15 cellular contexts compared by ENCODE assay signal in genomic region chr5:138029944-138030343, GRCh38. TPM values are rescaled to one million over a fixed set of nuclear protein-coding genes. Genes with fewer than 3 reads are reported as not detected.
DNase-seq lines count a peak whose midpoint lies in the region; ATAC-seq, FAIRE-seq and TF ChIP-seq lines count a peak whose summit lies in the region.
"Had no signal": no experiment of that assay in that cellular context is flagged by ENCODE, and none has a peak within 500 bp of the region (broad histone marks: within the 10 kb centered on the region; RNA-seq: fewer than 3 reads in every experiment).

No MANE protein-coding gene starts in this region.

- FAIRE-seq in A549 (lab: Jason Lieb, UNC), result no peak

- H3K27ac Mint-ChIP-seq in T-cell, result peak overlapping the region in 1 of 2 donors; percentile 45
- peak overlapping the region; percentile 97 to 99 for H3K27ac Mint-ChIP-seq in effector memory CD8-positive, alpha-beta T cell

- POLR2A ChIA-PET in A549 (lab: Yijun Ruan, JAX), result no interaction called here
- POLR2A ChIA-PET in T-cell (lab: Charles Lee), result interaction anchor here (0.6 to 1.1 kb wide), 5 partner anchors 11 to 433 kb away, joined by 3 to 11 read pairs (median 6); no protein-coding TSS in a partner anchor

- ATAC-seq in A549 (no peak), T-cell (replicated peaks in 1 of 4) (no peak), Right ventricle myocardium superior (ENCODE audit: poor library complexity) (no peak)
- ATAC-seq in effector memory CD8-positive, alpha-beta T cell (replicated peaks), result no peak

- H3K27me3 Mint-ChIP-seq in T-cell, result no peaks in the 10 kb centered on the region
- H3K27me3 Mint-ChIP-seq in effector memory CD8-positive, alpha-beta T cell, result no peaks in the 10 kb centered on the region

- TF ChIP-seq RAD21 in A549 (conservative IDR thresholded peaks at IDR 0.05 in 1 of 2, IDR thresholded peaks at IDR 0.05 in 1 of 2), result no peak

- H3K4me3 Mint-ChIP-seq in T-cell, result peak overlapping the region in 2 of 3 donors; percentile 25 to 99
- peak overlapping the region; percentile 95 to 99 for H3K4me3 Mint-ChIP-seq in effector memory CD8-positive, alpha-beta T cell

- intact Hi-C loops in colonic mucosa (cut with DNase I), result no loop called here
- intact Hi-C loops in Right ventricle myocardium superior (cut with DNase I), result no loop called here

- peak overlapping the region; percentile 90 for H3K4me2 ChIP-seq in A549

- no peaks in the 10 kb centered on the region for H3K9me3 ChIP-seq in A549
- no peaks in the 10 kb centered on the region for H3K9me3 ChIP-seq in colonic mucosa
- H3K9me3 ChIP-seq: esophagus squamous epithelium had no signal

- 95% methylated on average over 2 of the region's 2 CpGs for WGBS in A549 (ENCODE audit: missing lambda C conversion rate)

- H3K4me1 ChIP-seq in A549 (peaks cover 31% of the 10 kb centered on the region), colonic mucosa (no peaks in the 10 kb centered on the region)

- no peaks in the 10 kb centered on the region for H3K27me3 ChIP-seq in colonic mucosa
- H3K27me3 ChIP-seq: esophagus squamous epithelium had no signal

- no peak overlapping the region for H3K9ac ChIP-seq in colonic mucosa (ENCODE audit: low read depth in 2 of 2, low read length in 2 of 2)

- CTCF ChIA-PET in A549 (lab: Yijun Ruan, JAX), result interaction anchor here (0.5 to 20.0 kb wide), 6 partner anchors 26 to 251 kb away, joined by 3 to 402 read pairs (median 4); no protein-coding TSS in a partner anchor
- CTCF ChIA-PET in T-cell (lab: Charles Lee), result interaction anchor here in 1 of 2 donors (0.6 to 0.8 kb wide), 6 partner anchors 8 to 288 kb away, joined by 3 to 7 read pairs (median 3); no protein-coding TSS in a partner anchor

- DNase-seq in A549 (ENCODE audit: low read depth in 1 of 2, low spot score in 1 of 2) (no peak), GF-D8 (lab: John Stamatoyannopoulos, UW) (peak; percentile 6), T-cell (no peak), COLO829 (ENCODE audit: low spot score) (no peak), colonic mucosa (no peak), NCI-H1105 (lab: John Stamatoyannopoulos, UW) (no peak), Right ventricle myocardium superior (no peak)
- no peak for DNase-seq in effector memory CD8-positive, alpha-beta T cell
- DNase-seq: activated naive CD4-positive, alpha-beta T cell treated with anti-CD3 and anti-CD28 coated beads, Interleukin-2, amount 50 U/mL, for 16 hours; esophagus squamous epithelium; mesendoderm; NCI-H2227 treated with DMSO at 0.1 percent for 48 hours; RPMI8226 had no signal

- H3K27ac ChIP-seq in A549, result no peak overlapping the region
- no peak overlapping the region for H3K27ac ChIP-seq in colonic mucosa
- H3K27ac ChIP-seq: esophagus squamous epithelium had no signal

- H3K36me3 ChIP-seq in colonic mucosa, result no peaks in the 10 kb centered on the region
- H3K36me3 ChIP-seq: esophagus squamous epithelium had no signal

- peaks cover 71 to 79% (median 75%) of the 10 kb centered on the region in 3 donors for H3K4me1 Mint-ChIP-seq in T-cell
- H3K4me1 Mint-ChIP-seq in effector memory CD8-positive, alpha-beta T cell (ENCODE audit: low read depth in 2 of 2), result peaks cover 47 to 56% of the 10 kb centered on the region in 2 donors

- H3K4me3 ChIP-seq in A549 (no peak overlapping the region), colonic mucosa (no peak overlapping the region)
- H3K4me3 ChIP-seq: esophagus squamous epithelium had no signal

- H3K9me3 Mint-ChIP-seq in T-cell, result no peaks in the 10 kb centered on the region
- H3K9me3 Mint-ChIP-seq in effector memory CD8-positive, alpha-beta T cell, result no peaks in the 10 kb centered on the region

- peaks cover 8% of the 10 kb centered on the region for H3K36me3 Mint-ChIP-seq in T-cell
- H3K36me3 Mint-ChIP-seq in effector memory CD8-positive, alpha-beta T cell (ENCODE audit: insufficient read depth), result peaks cover 33% of the 10 kb centered on the region

- TF ChIP-seq EP300 in A549 (IDR thresholded peaks at IDR 0.05), result no peak

- TF ChIP-seq CTCF in A549 (IDR thresholded peaks at IDR 0.05) (no peak), colonic mucosa (IDR thresholded peaks at IDR 0.05) (no peak)

- no peak for TF ChIP-seq POLR2A in A549 (IDR thresholded peaks at IDR 0.05; ENCODE audit: low read length)

TF ChIP-seq in A549, 52 proteins besides CTCF, POLR2A, EP300 and RAD21:
- TF ChIP-seq NPAS2 (CRISPR knock-in tag; IDR thresholded peaks at IDR 0.05; ENCODE audit: borderline replicate concordance), result no peak
- no peak for TF ChIP-seq ATOH8 (CRISPR knock-in tag; IDR thresholded peaks at IDR 0.05; ENCODE audit: low read depth)
- TF ChIP-seq CBX2 (IDR thresholded peaks at IDR 0.05; ENCODE audit: borderline replicate concordance, low read depth), result no peak
- TF ChIP-seq HES2 (IDR thresholded peaks at IDR 0.05), result no peak

RNA-seq across cellular contexts. Expression of gene FAM13B, which starts 2.9 kb away (rescaled TPM):
- polyA plus RNA-seq in A549 (2011; rRNA removed), result 12.2 and 15.1 TPM in 2 replicates
- polyA plus RNA-seq in A549 (2012; cell fraction: cytosol; rRNA removed), result 4.5 and 5.3 TPM in 2 replicates
- polyA plus RNA-seq in A549 (2012; cell fraction: nucleus; rRNA removed), result 5.6 and 9.1 TPM in 2 replicates
- polyA plus RNA-seq in A549 (2017; fragmentation: RNase III; extraction: RNeasy Plus Mini Kit Qiagen cat#74134 plus additional on column Dnase treatment), result 14.9 to 17.4 TPM (median 15.4 TPM) in 3 replicates
- 13.9 and 15.4 TPM in 2 replicates for polyA minus RNA-seq in A549 (2011; rRNA and poly(A)+ RNA removed)
- 10 to 100 TPM; 43.4 to 53.7 (median 49.6) TPM for total RNA-seq in T-cell
- 10 to 100 TPM; 15.4 to 17.5 TPM for total RNA-seq in colonic mucosa
- total RNA-seq in Right ventricle myocardium superior, result 21.9 TPM

RNA-seq across cellular contexts. Expression of gene WNT8A, which starts 53.9 kb away (rescaled TPM):
- polyA plus RNA-seq in A549 (2011; rRNA removed) (not detected in 2 replicates), A549 (2017; fragmentation: RNase III; extraction: RNeasy Plus Mini Kit Qiagen cat#74134 plus additional on column Dnase treatment) (not detected in 3 replicates)
- polyA plus RNA-seq in A549 (2012; cell fraction: cytosol; rRNA removed), result not detected in 2 replicates
- polyA plus RNA-seq in A549 (2012; cell fraction: nucleus; rRNA removed), result not detected in 2 replicates
- polyA minus RNA-seq in A549 (2011; rRNA and poly(A)+ RNA removed), result not detected in 2 replicates
- total RNA-seq in T-cell (not detected), colonic mucosa (not detected), Right ventricle myocardium superior (not detected)
- total RNA-seq: esophagus squamous epithelium, posterior vena cava had no signal
- polyA plus RNA-seq: BJ had no signal
